ENCODE assay signal across 34 cellular contexts in genomic region chr18:48519431-48520100, GRCh38.
"Had no signal": no experiment of that assay in that cellular context is flagged by ENCODE, and none has a peak within 500 bp of the region (broad histone marks: within the 10 kb centered on the region; RNA-seq: fewer than 3 reads in every experiment).

No MANE protein-coding gene starts in this region.

- DNase-seq: activated CD4-positive, alpha-beta T cell treated with anti-CD3 and anti-CD28 coated beads for 1 hour; activated CD4-positive, alpha-beta T cell treated with anti-CD3 and anti-CD28 coated beads for 48 hours; activated CD4-positive, alpha-beta T cell treated with anti-CD3 and anti-CD28 coated beads, Interleukin-2, amount 50 U/mL, for 48 hours; activated CD4-positive, CD25-positive, alpha-beta regulatory T cell; activated CD8-positive, alpha-beta memory T cell treated with anti-CD3 and anti-CD28 coated beads, Interleukin-2, amount 50 U/mL, for 4 hours; activated gamma-delta T cell treated with Interleukin-2 at 50 U/mL for 16 hours; activated naive CD4-positive, alpha-beta T cell treated with anti-CD3 and anti-CD28 coated beads, Interleukin-2, amount 50 U/mL, for 16 hours; activated naive CD8-positive, alpha-beta T cell treated with anti-CD3 and anti-CD28 coated beads for 36 hours; activated T-cell treated with anti-CD3 and anti-CD28 coated beads for 4 hours; activated T-cell treated with anti-CD3 and anti-CD28 coated beads, Interleukin-2, amount 50 U/mL, for 4 hours; amniotic stem cell; aorta; brain microvascular endothelial cell; Kasumi-1; KG1; MG63; MV-4-11; NCI-H1092; NCI-H1436 treated with DMSO at 0.1 percent for 48 hours; NCI-H1694 treated with DMSO at 0.1 percent for 48 hours; NCI-H2029; NCI-H345; NCI-H524 treated with DMSO at 0.1 percent for 48 hours; NCI-H748 treated with DMSO at 0.1 percent for 48 hours; NK-92 treated with Interleukin-12 subunit alpha and Interleukin-12 subunit beta, amount 100 ng/mL, for 24 hours; PC-3; Right ventricle myocardium superior; SW 1271; T-helper 1 cell; T-helper 2 cell; T-helper 9 cell; WERI-Rb-1 had no signal

- H3K4me3 ChIP-seq: cardiac muscle cell, MG63 had no signal

- H3K36me3 ChIP-seq: brain microvascular endothelial cell, cardiac muscle cell, MG63, WERI-Rb-1 had no signal

- FAIRE-seq: RCC 7860 had no signal

- H3K27me3 ChIP-seq: brain microvascular endothelial cell, MG63 had no signal
